1 cellular context compared by ENCODE assay signal in the genomic region with DNA sequence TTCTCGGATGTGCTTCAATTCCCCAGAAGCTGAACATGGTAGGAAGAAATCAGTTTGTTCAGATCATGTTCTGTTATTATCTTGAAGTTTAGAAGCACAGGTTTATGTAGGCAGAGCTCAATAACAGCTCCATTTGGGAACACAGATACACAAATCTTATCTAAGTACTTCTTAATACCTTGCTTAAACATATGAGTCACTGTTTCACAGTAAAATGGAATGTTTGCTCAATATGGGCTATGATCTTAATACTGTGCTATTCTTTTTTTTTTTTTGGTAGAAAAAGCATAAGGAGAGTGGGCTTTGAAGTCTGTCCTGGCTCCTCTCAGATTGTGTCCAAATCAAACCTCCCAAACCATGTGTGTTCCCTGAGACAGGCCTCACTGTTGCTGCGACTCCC.
TF ChIP-seq lines count a peak whose summit lies in the region.

No MANE protein-coding gene starts in this region.

TF ChIP-seq in HCT116, 20 proteins besides CTCF, POLR2A, EP300 and RAD21:
- TF ChIP-seq ZNF274 (IDR thresholded peaks at IDR 0.05; ENCODE audit: low read depth, low read length): no peak
- no peak for TF ChIP-seq FOSL1 (IDR thresholded peaks at IDR 0.05; ENCODE audit: low read depth)
- no peak for TF ChIP-seq ZFX (IDR thresholded peaks at IDR 0.05)
- no peak for TF ChIP-seq ELF1 (IDR thresholded peaks at IDR 0.05; ENCODE audit: borderline replicate concordance, low read depth)
- no peak for TF ChIP-seq CEBPB (IDR thresholded peaks at IDR 0.05; ENCODE audit: low read depth)
- TF ChIP-seq EZH2phosphoT487 (IDR thresholded peaks at IDR 0.05; ENCODE audit: borderline replicate concordance): no peak
- no peak for TF ChIP-seq CBX3 (IDR thresholded peaks at IDR 0.05; ENCODE audit: low read depth)
- no peak for TF ChIP-seq EGR1 (IDR thresholded peaks at IDR 0.05; ENCODE audit: low read depth)
- TF ChIP-seq, protein P1, sequence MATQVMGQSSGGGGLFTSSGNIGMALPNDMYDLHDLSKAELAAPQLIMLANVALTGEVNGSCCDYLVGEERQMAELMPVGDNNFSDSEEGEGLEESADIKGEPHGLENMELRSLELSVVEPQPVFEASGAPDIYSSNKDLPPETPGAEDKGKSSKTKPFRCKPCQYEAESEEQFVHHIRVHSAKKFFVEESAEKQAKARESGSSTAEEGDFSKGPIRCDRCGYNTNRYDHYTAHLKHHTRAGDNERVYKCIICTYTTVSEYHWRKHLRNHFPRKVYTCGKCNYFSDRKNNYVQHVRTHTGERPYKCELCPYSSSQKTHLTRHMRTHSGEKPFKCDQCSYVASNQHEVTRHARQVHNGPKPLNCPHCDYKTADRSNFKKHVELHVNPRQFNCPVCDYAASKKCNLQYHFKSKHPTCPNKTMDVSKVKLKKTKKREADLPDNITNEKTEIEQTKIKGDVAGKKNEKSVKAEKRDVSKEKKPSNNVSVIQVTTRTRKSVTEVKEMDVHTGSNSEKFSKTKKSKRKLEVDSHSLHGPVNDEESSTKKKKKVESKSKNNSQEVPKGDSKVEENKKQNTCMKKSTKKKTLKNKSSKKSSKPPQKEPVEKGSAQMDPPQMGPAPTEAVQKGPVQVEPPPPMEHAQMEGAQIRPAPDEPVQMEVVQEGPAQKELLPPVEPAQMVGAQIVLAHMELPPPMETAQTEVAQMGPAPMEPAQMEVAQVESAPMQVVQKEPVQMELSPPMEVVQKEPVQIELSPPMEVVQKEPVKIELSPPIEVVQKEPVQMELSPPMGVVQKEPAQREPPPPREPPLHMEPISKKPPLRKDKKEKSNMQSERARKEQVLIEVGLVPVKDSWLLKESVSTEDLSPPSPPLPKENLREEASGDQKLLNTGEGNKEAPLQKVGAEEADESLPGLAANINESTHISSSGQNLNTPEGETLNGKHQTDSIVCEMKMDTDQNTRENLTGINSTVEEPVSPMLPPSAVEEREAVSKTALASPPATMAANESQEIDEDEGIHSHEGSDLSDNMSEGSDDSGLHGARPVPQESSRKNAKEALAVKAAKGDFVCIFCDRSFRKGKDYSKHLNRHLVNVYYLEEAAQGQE (IDR thresholded peaks at IDR 0.05; ENCODE audit: low read depth): no peak
- TF ChIP-seq SIN3A (IDR thresholded peaks at IDR 0.05; ENCODE audit: low read depth): no peak
- TF ChIP-seq SRF (IDR thresholded peaks at IDR 0.05; ENCODE audit: low read depth): no peak
